ENCODE assay signal across 13 cellular contexts in the genomic region with DNA sequence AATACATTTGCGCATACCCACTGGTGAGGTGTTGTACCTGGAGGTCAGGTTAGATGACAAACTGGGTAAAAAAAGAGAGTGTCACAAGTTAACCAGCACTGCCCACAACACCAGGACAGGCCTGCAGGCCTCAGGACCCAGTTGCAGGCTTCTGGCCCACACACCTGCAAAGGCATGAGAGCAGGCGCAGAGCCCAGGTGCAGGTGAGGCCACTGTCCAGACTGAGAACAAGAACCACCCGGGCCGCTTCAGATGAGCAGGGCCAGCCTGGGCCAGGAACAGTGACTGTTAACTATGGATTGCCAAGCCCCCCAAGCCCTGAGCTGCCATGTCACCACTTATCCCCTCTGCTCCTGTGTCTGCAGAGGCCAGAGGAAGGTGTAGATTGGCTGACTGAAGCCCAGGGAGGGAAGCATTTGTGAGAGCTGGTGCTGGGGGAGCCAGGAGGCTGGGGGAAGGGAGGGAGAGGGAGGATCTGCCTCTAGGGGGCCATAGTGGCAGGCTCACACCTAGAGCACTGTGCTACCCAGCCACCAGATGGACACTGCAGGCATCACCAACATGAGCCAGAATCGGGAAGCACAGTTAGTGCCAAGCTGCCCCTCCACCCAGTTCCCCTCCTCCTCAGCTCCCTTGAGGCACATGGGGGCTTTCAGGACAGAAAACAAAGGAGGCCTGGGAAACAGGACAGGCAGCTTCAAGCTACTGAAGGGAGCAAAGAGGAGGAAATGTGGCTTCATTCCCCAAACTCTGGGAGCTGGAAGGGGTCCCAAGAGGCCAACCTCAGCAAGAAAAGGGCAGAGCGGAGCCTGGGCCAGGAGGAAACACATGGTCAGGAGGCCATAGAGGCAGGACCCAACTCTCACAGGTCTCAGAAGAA. TPM values are rescaled to one million over a fixed set of nuclear protein-coding genes. Genes with fewer than 3 reads are reported as not detected.
DNase-seq lines count a peak whose midpoint lies in the region; ATAC-seq, FAIRE-seq and TF ChIP-seq lines count a peak whose summit lies in the region.
"Had no signal": no experiment of that assay in that cellular context is flagged by ENCODE, and none has a peak within 500 bp of the region (broad histone marks: within the 10 kb centered on the region; RNA-seq: fewer than 3 reads in every experiment).

No MANE protein-coding gene starts in this region.

- H3K36me3 Mint-ChIP-seq in CD14-positive monocyte = peaks cover 25 to 42% of the 10 kb centered on the region in 2 donors
- peaks cover 9% of the 10 kb centered on the region for H3K36me3 Mint-ChIP-seq in CD8-positive, alpha-beta T cell
- no peaks in the 10 kb centered on the region for H3K36me3 Mint-ChIP-seq in activated CD8-positive, alpha-beta T cell treated with anti-CD3 and anti-CD28 coated beads, Interleukin-2, amount 10 ng/mL, durations not matched to agents 7 days and 5 days (ENCODE audit: low read depth)
- H3K36me3 Mint-ChIP-seq: natural killer cell treated with Interleukin-12 subunit alpha and Interleukin-12 subunit beta and Interleukin-15 and Interleukin-18, amount 100 ng/mL, for 72 hours had no signal

- H3K4me3 ChIP-seq in HUES6 (ENCODE audit: low read depth, low read length) (no peak overlapping the region), K562 (no peak overlapping the region), coronary artery (no peak overlapping the region)
- no peak overlapping the region for H3K4me3 ChIP-seq in CD8-positive, alpha-beta T cell (ENCODE audit: low read depth, low read length)

- H3K27ac Mint-ChIP-seq in CD14-positive monocyte = peak overlapping the region; percentile 85 to 98 (median 95)
- no peak overlapping the region for H3K27ac Mint-ChIP-seq in CD8-positive, alpha-beta T cell
- H3K27ac Mint-ChIP-seq in activated CD8-positive, alpha-beta T cell treated with anti-CD3 and anti-CD28 coated beads, Interleukin-2, amount 10 ng/mL, durations not matched to agents 7 days and 5 days = no peak overlapping the region

- H3K79me2 ChIP-seq in K562 (ENCODE audit: control insufficient read depth, insufficient read depth, low read length) = no peaks in the 10 kb centered on the region

- no peaks in the 10 kb centered on the region for H3K9me3 ChIP-seq in HUES6 (ENCODE audit: control insufficient read depth, insufficient read depth, low read depth, low read length)
- no peaks in the 10 kb centered on the region for H3K9me3 ChIP-seq in K562 (replicated peaks; ENCODE audit: control insufficient read depth, insufficient read depth, low read depth, low read length)
- H3K9me3 ChIP-seq in CD8-positive, alpha-beta T cell (ENCODE audit: low read length) = no peaks in the 10 kb centered on the region

- H3K4me3 Mint-ChIP-seq in CD14-positive monocyte = no peak overlapping the region
- H3K4me3 Mint-ChIP-seq in CD8-positive, alpha-beta T cell = no peak overlapping the region
- no peak overlapping the region for H3K4me3 Mint-ChIP-seq in activated CD8-positive, alpha-beta T cell treated with anti-CD3 and anti-CD28 coated beads, Interleukin-2, amount 10 ng/mL, durations not matched to agents 7 days and 5 days
- H3K4me3 Mint-ChIP-seq: natural killer cell treated with Interleukin-12 subunit alpha and Interleukin-12 subunit beta and Interleukin-15 and Interleukin-18, amount 100 ng/mL, for 72 hours had no signal

- in situ Hi-C loops in K562 (cut with MboI) = no loop called here

- peaks cover 13% of the 10 kb centered on the region for H3K4me1 ChIP-seq in HUES6 (ENCODE audit: control insufficient read depth, insufficient read depth, low read length)
- peaks cover 12 to 14% of the 10 kb centered on the region in 2 experiments; a peak in 4 of 5 replicates for H3K4me1 ChIP-seq in K562 (replicated peaks in 1 of 2; ENCODE audit: control insufficient read depth in 2 of 2, insufficient read depth in 2 of 2, low read length in 2 of 2)
- H3K4me1 ChIP-seq in CD8-positive, alpha-beta T cell (ENCODE audit: insufficient read depth, low read length) = no peaks in the 10 kb centered on the region

- H4K20me1 ChIP-seq in K562 (replicated peaks; ENCODE audit: control insufficient read depth, insufficient read depth, low read length) = no peaks in the 10 kb centered on the region; the same call in 1 of the 2 replicates

- peaks cover 7% of the 10 kb centered on the region for H3K36me3 ChIP-seq in HUES6 (ENCODE audit: control insufficient read depth, insufficient read depth, low read length)
- H3K36me3 ChIP-seq in K562 (ENCODE audit: control insufficient read depth, insufficient read depth, low read length) = peaks cover 24% of the 10 kb centered on the region; the same call in 1 of the 3 replicates
- no peaks in the 10 kb centered on the region for H3K36me3 ChIP-seq in CD8-positive, alpha-beta T cell (ENCODE audit: insufficient read depth, low read length)

- DNase-seq in CD14-positive monocyte (ENCODE audit: low spot score) (no peak), K562 (ENCODE audit: extremely low read depth in 1 of 4, low spot score in 3 of 4) (peak; percentile 28 to 44 (median 33)), left lobe of liver (ENCODE audit: low spot score) (peak; percentile 76), coronary artery (ENCODE audit: low spot score) (no peak), DMS79 (lab: John Stamatoyannopoulos, UW) (no peak)
- no peak for DNase-seq in CD8-positive, alpha-beta T cell
- DNase-seq in activated CD8-positive, alpha-beta T cell treated with anti-CD3 and anti-CD28 coated beads, Interleukin-2, amount 10 ng/mL, durations not matched to agents 7 days and 5 days = no peak
- DNase-seq: NCI-H187; stimulated activated CD4-positive, alpha-beta T cell treated with anti-CD3 and anti-CD28 coated beads, Interleukin-15, amount 100 ng/mL, for 24 hours; T-helper 9 cell had no signal

- WGBS in K562 (ENCODE audit: insufficient coverage, low coverage, missing lambda C conversion rate) = 79% methylated on average over 6 of the region's 6 CpGs

- H3K9ac ChIP-seq in HUES6 (ENCODE audit: low read length) (no peak overlapping the region), K562 (ENCODE audit: insufficient read depth in 1 of 2, low read depth in 2 of 2, low read length in 2 of 2) (peak overlapping the region; percentile 23 to 81; a peak in 2 of 4 replicates)

- no peak; a peak in 1 of 4 replicates for TF ChIP-seq RAD21 in K562 (CRISPR knock-in tag; conservative IDR thresholded peaks at IDR 0.05 in 1 of 2, IDR thresholded peaks at IDR 0.05 in 1 of 2)

- H3K27me3 Mint-ChIP-seq in CD14-positive monocyte (ENCODE audit: low read depth in 3 of 3) = peaks cover 0 to 5% (median 0%) of the 10 kb centered on the region in 3 donors
- no peaks in the 10 kb centered on the region for H3K27me3 Mint-ChIP-seq in CD8-positive, alpha-beta T cell (ENCODE audit: low read depth)
- no peaks in the 10 kb centered on the region for H3K27me3 Mint-ChIP-seq in activated CD8-positive, alpha-beta T cell treated with anti-CD3 and anti-CD28 coated beads, Interleukin-2, amount 10 ng/mL, durations not matched to agents 7 days and 5 days (ENCODE audit: low read depth)
- H3K27me3 Mint-ChIP-seq: natural killer cell treated with Interleukin-12 subunit alpha and Interleukin-12 subunit beta and Interleukin-15 and Interleukin-18, amount 100 ng/mL, for 72 hours had no signal

- 0 out of 2 replicates have a peak overlapping the region, but pooled peaks have one; percentile 10 for H3K4me2 ChIP-seq in K562 (ENCODE audit: insufficient read depth, low read length)

- H3K9me1 ChIP-seq in K562 (ENCODE audit: control insufficient read depth, insufficient read depth, low read length) = no peaks in the 10 kb centered on the region

- 0 out of 2 replicates have a peak overlapping the region, but pooled peaks have one; percentile 3 for H3K27ac ChIP-seq in HUES6 (ENCODE audit: low read depth, low read length)
- H3K27ac ChIP-seq in K562 (ENCODE audit: extremely low read depth, low read depth, low read length) = peak overlapping the region; percentile 63; the same call in 2 of the 3 replicates
- H3K27ac ChIP-seq in coronary artery = no peak overlapping the region
- H3K27ac ChIP-seq in CD8-positive, alpha-beta T cell (ENCODE audit: low read depth, low read length) = no peak overlapping the region
- H3K27ac ChIP-seq: epithelial cell of prostate had no signal

- H3K27me3 ChIP-seq in HUES6 (ENCODE audit: control insufficient read depth, insufficient read depth, low read length) (no peaks in the 10 kb centered on the region), K562 (ENCODE audit: control insufficient read depth in 2 of 2, insufficient read depth in 2 of 2, low read length in 2 of 2) (no peaks in the 10 kb centered on the region)
- H3K27me3 ChIP-seq in CD8-positive, alpha-beta T cell (ENCODE audit: insufficient read depth, low read length) = no peaks in the 10 kb centered on the region

- no TSS peak for BruUV-seq in K562 (replicated peaks; lab: Mats Ljungman, UMichigan)

- FAIRE-seq in K562 (lab: Jason Lieb, UNC) = no peak

- CTCF ChIA-PET in K562 (lab: Yijun Ruan, JAX; ENCODE audit: low intra/inter-chr PET ratio) = no interaction called here
- CTCF ChIA-PET in CD8-positive, alpha-beta T cell (lab: Charles Lee) = no interaction called here
- CTCF ChIA-PET in activated CD8-positive, alpha-beta T cell treated with anti-CD3 and anti-CD28 coated beads, Interleukin-2, amount 10 ng/mL, durations not matched to agents 7 days and 5 days (lab: Charles Lee) = no interaction called here

- TF ChIP-seq POLR2A in K562 (conservative IDR thresholded peaks at IDR 0.05) = no peak

- TF ChIP-seq EP300 in K562 (IDR thresholded peaks at IDR 0.05; ENCODE audit: low read length) = no peak

- ATAC-seq in K562 (peak; percentile 92), left lobe of liver (peak; percentile 32)
- no peak for ATAC-seq in CD8-positive, alpha-beta T cell
- no peak for ATAC-seq in activated CD8-positive, alpha-beta T cell treated with anti-CD3 and anti-CD28 coated beads, Interleukin-2, amount 10 ng/mL, durations not matched to agents 7 days and 5 days

- POLR2A ChIA-PET in K562 (lab: Yijun Ruan, JAX) = interaction anchor here (0.6 kb wide), 1 partner anchor 28 kb away, joined by 3 read pairs; no protein-coding TSS in a partner anchor
- POLR2A ChIA-PET in CD8-positive, alpha-beta T cell (lab: Charles Lee) = no interaction called here
- POLR2A ChIA-PET in activated CD8-positive, alpha-beta T cell treated with anti-CD3 and anti-CD28 coated beads, Interleukin-2, amount 10 ng/mL, durations not matched to agents 7 days and 5 days (lab: Charles Lee) = no interaction called here

- no peak for TF ChIP-seq CTCF in CD14-positive monocyte (IDR thresholded peaks at IDR 0.05)
- TF ChIP-seq CTCF in K562 (IDR thresholded peaks at IDR 0.05 in 2 of 3, conservative IDR thresholded peaks at IDR 0.05 in 1 of 3; ENCODE audit: insufficient read depth in 2 of 3, low read depth in 1 of 3, low read length in 3 of 3) = peak; percentile 49 to 89 (median 56); a peak in 5 of 6 replicates
- TF ChIP-seq CTCF in coronary artery (IDR thresholded peaks at IDR 0.05) = no peak
- no peak for TF ChIP-seq CTCF in CD8-positive, alpha-beta T cell (IDR thresholded peaks at IDR 0.05)

- H2AFZ ChIP-seq in K562 (ENCODE audit: low read depth, low read length) = peak overlapping the region; percentile 83

- peaks cover 64% of the 10 kb centered on the region for H3K4me1 Mint-ChIP-seq in CD14-positive monocyte
- no peaks in the 10 kb centered on the region for H3K4me1 Mint-ChIP-seq in CD8-positive, alpha-beta T cell (ENCODE audit: low read depth)
- no peaks in the 10 kb centered on the region for H3K4me1 Mint-ChIP-seq in activated CD8-positive, alpha-beta T cell treated with anti-CD3 and anti-CD28 coated beads, Interleukin-2, amount 10 ng/mL, durations not matched to agents 7 days and 5 days (ENCODE audit: low read depth)

- intact Hi-C loops in CD14-positive monocyte (cut with micrococcal nuclease) = no loop called here
- intact Hi-C loops in K562 (cut with micrococcal nuclease) = no loop called here
- intact Hi-C loops in CD8-positive, alpha-beta T cell (cut with DNase I, micrococcal nuclease) = no loop called here

- peaks cover 0 to 4% (median 2%) of the 10 kb centered on the region in 7 donors for H3K9me3 Mint-ChIP-seq in CD14-positive monocyte
- H3K9me3 Mint-ChIP-seq in CD8-positive, alpha-beta T cell = no peaks in the 10 kb centered on the region
- H3K9me3 Mint-ChIP-seq in activated CD8-positive, alpha-beta T cell treated with anti-CD3 and anti-CD28 coated beads, Interleukin-2, amount 10 ng/mL, durations not matched to agents 7 days and 5 days (ENCODE audit: insufficient read depth) = no peaks in the 10 kb centered on the region
- H3K9me3 Mint-ChIP-seq: natural killer cell treated with Interleukin-12 subunit alpha and Interleukin-12 subunit beta and Interleukin-15 and Interleukin-18, amount 100 ng/mL, for 72 hours had no signal

RNA-seq across cellular contexts. Expression of a gene that starts 35.4 kb away (rescaled TPM):
- polyA plus RNA-seq in CD14-positive monocyte (1 to 10 TPM; 5.9 to 9.5 TPM), K562 (2011; rRNA removed) (18.2 and 22.6 TPM in 2 replicates), K562 (2014; fragmentation: Illumina TruSeq; extraction: Trizol) (16.0 and 17.4 TPM in 2 replicates), K562 (2014; fragmentation: Nextera tagmentation; extraction: Ambion mirVana) (10 to 100 TPM in 1 of 2 experiments, 1 to 10 TPM in 1; 8.3 to 13.4 TPM), K562 (2014; rRNA removed) (21.2 and 22.3 TPM in 2 replicates)
- 75.2 and 92.0 TPM in 2 replicates for total RNA-seq in K562 (2011; cell fraction: chromatin; rRNA removed; ENCODE audit: low replicate concordance)
- total RNA-seq in K562 (2011; cell fraction: nucleolus; rRNA removed) = 41.8 and 49.7 TPM in 2 replicates
- 41.6 and 73.8 TPM in 2 replicates for total RNA-seq in K562 (2011; cell fraction: nucleoplasm; rRNA removed)
- total RNA-seq in K562 (2014; rRNA removed) (13.8 and 19.9 TPM in 2 replicates), K562 (2014; rRNA removed; fragmentation: Illumina TruSeq; extraction: Trizol) (12.4 and 14.1 TPM in 2 replicates), K562 (2015; rRNA removed; fragmentation: Illumina TruSeq; extraction: Trizol) (18.0 and 19.4 TPM in 2 replicates), K562 (2021) (21.3 and 21.6 TPM in 2 replicates), left lobe of liver (80.1 TPM)
- 19.2 and 31.7 TPM in 2 replicates for polyA plus RNA-seq in K562 (2011; cell fraction: cytosol; rRNA removed)
- 45.6 and 116 TPM in 2 replicates for polyA plus RNA-seq in K562 (2011; cell fraction: nucleus; rRNA removed)
- 14.9 and 19.8 TPM in 2 replicates for polyA plus RNA-seq in K562 (2012)
- polyA minus RNA-seq in K562 (2011; rRNA and poly(A)+ RNA removed) = 12.5 and 28.7 TPM in 2 replicates
- polyA minus RNA-seq in K562 (2011; cell fraction: cytosol; rRNA and poly(A)+ RNA removed) = 8.7 TPM in 2 replicates
- polyA minus RNA-seq in K562 (2011; cell fraction: nucleus; rRNA and poly(A)+ RNA removed) = 19.1 and 26.1 TPM in 2 replicates
- 1 to 10 TPM; 6.1 to 9.3 TPM for total RNA-seq in CD8-positive, alpha-beta T cell
- total RNA-seq in activated CD8-positive, alpha-beta T cell treated with anti-CD3 and anti-CD28 coated beads, Interleukin-2, amount 10 ng/mL, durations not matched to agents 7 days and 5 days = 10 to 100 TPM; 15.7 to 18.6 TPM

Comparison
In these comparisons a context has a peak if more than half of its experiments do, and no peak if none do; other contexts are left out.
1. DNase-seq: peak in K562 (4 of 4) and left lobe of liver (single experiment); none in CD14-positive monocyte (single experiment), coronary artery (single experiment), CD8-positive, alpha-beta T cell (0 of 7), activated CD8-positive, alpha-beta T cell treated with anti-CD3 and anti-CD28 coated beads, Interleukin-2, amount 10 ng/mL, durations not matched to agents 7 days and 5 days (single experiment) and DMS79 (single experiment).
2. H3K27ac Mint-ChIP-seq: peak in CD14-positive monocyte (7 of 7); none in CD8-positive, alpha-beta T cell (single experiment) and activated CD8-positive, alpha-beta T cell treated with anti-CD3 and anti-CD28 coated beads, Interleukin-2, amount 10 ng/mL, durations not matched to agents 7 days and 5 days (single experiment).
3. CTCF ChIP-seq: peak in K562 (3 of 3); none in CD14-positive monocyte (single experiment), coronary artery (single experiment) and CD8-positive, alpha-beta T cell (single experiment).
4. H3K27ac ChIP-seq: peak in HUES6 (single experiment) and K562 (single experiment); none in coronary artery (0 of 2) and CD8-positive, alpha-beta T cell (single experiment).
5. ATAC-seq: peak in K562 (single experiment) and left lobe of liver (single experiment); none in CD8-positive, alpha-beta T cell (single experiment) and activated CD8-positive, alpha-beta T cell treated with anti-CD3 and anti-CD28 coated beads, Interleukin-2, amount 10 ng/mL, durations not matched to agents 7 days and 5 days (single experiment).